16 cellular contexts compared by ENCODE assay signal in the genomic region with DNA sequence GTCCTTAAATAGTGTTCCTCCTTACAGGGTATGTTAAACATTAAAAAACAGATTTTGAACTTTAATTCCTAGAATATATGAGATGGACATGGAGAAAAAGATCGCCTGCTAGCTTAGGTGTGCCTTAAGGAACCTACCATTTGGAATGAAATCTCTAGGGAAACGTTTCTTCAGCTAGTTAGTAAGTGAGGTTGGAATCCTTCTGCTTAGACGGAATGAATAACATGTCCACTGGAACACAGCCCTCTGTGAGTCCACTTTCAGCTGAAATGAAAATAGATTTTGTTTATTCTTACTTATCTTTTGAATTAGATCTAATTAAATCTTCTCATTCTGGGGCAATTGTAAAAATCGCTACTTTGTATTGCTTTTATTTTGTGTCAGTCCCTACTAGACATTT.
"Had no signal": no experiment of that assay in that cellular context is flagged by ENCODE, and none has a peak within 500 bp of the region (broad histone marks: within the 10 kb centered on the region; RNA-seq: fewer than 3 reads in every experiment).

No MANE protein-coding gene starts in this region.

- DNase-seq: activated CD8-positive, alpha-beta memory T cell treated with anti-CD3 and anti-CD28 coated beads, Interleukin-2, amount 50 U/mL, for 4 hours; erythroblast; left colon; naive thymus-derived CD8-positive, alpha-beta T cell; nucleus accumbens; SJCRH30; stimulated activated CD4-positive, alpha-beta T cell treated with anti-CD3 and anti-CD28 coated beads, Interleukin-4, amount 100 ng/mL, for 1 hour; stimulated activated naive CD4-positive, alpha-beta T cell; SW 1271; uterus had no signal

- H3K4me1 ChIP-seq: uterus had no signal

- H3K36me3 ChIP-seq: uterus had no signal

- ATAC-seq: left colon; naive thymus-derived CD8-positive, alpha-beta T cell had no signal

- H3K4me3 ChIP-seq: right atrium auricular region, SJCRH30, tibial nerve, uterus had no signal

- H3K27ac ChIP-seq: right atrium auricular region, SJCRH30, uterus had no signal

- H3K27ac Mint-ChIP-seq: progenitor cell of endocrine pancreas; T-helper 2 cell treated with Interferon-gamma antibody and Interleukin-4, amounts not matched to agents 5 μg/mL and 100 μg/mL, for 36 hours had no signal

- H3K4me3 Mint-ChIP-seq: naive thymus-derived CD8-positive, alpha-beta T cell; T-helper 2 cell treated with Interferon-gamma antibody and Interleukin-4, amounts not matched to agents 5 μg/mL and 100 μg/mL, for 36 hours had no signal

- H3K27me3 Mint-ChIP-seq: naive thymus-derived CD8-positive, alpha-beta T cell; progenitor cell of endocrine pancreas had no signal

- H3K9me3 ChIP-seq: right atrium auricular region, SJCRH30, tibial nerve, uterus had no signal

- H3K27me3 ChIP-seq: right atrium auricular region, SJCRH30, tibial nerve, uterus had no signal

- FAIRE-seq: astrocyte, islet of Langerhans had no signal

- H3K9me3 Mint-ChIP-seq: naive thymus-derived CD8-positive, alpha-beta T cell; T-helper 2 cell treated with Interferon-gamma antibody and Interleukin-4, amounts not matched to agents 5 μg/mL and 100 μg/mL, for 36 hours had no signal
